ENCODE assay signal across 14 cellular contexts in genomic region chr18:7927119-7927518, GRCh38.
"Had no signal": no experiment of that assay in that cellular context is flagged by ENCODE, and none has a peak within 500 bp of the region (broad histone marks: within the 10 kb centered on the region; RNA-seq: fewer than 3 reads in every experiment).

No MANE protein-coding gene starts in this region.

- H3K4me2 ChIP-seq: neural progenitor cell had no signal

- H3K9ac ChIP-seq: neural progenitor cell, parathyroid adenoma had no signal

- H3K27me3 ChIP-seq: ascending aorta, gastroesophageal sphincter, neural progenitor cell, right atrium auricular region, tibial nerve, vagina had no signal

- H3K36me3 ChIP-seq: ascending aorta, gastroesophageal sphincter, neural progenitor cell, right atrium auricular region, vagina had no signal

- H3K4me1 ChIP-seq: ascending aorta, parathyroid adenoma, vagina had no signal

- H2AFZ ChIP-seq: neural progenitor cell, parathyroid adenoma had no signal

- DNase-seq: activated CD4-positive, alpha-beta memory T cell treated with anti-CD3 and anti-CD28 coated beads for 36 hours; activated CD4-positive, alpha-beta T cell treated with anti-CD3 and anti-CD28 coated beads for 1 hour; activated gamma-delta T cell; activated T-cell treated with anti-CD3 and anti-CD28 coated beads, Interleukin-2, amount 50 U/mL, for 4 hours; cortex of kidney; effector CD8-positive, alpha-beta T cell; kidney had no signal

- H3K4me3 ChIP-seq: ascending aorta, gastroesophageal sphincter, neural progenitor cell, right atrium auricular region, tibial nerve, vagina had no signal

- H3K27ac ChIP-seq: ascending aorta, gastroesophageal sphincter, neural progenitor cell, parathyroid adenoma, right atrium auricular region, tibial nerve, vagina had no signal

- H3K9me3 ChIP-seq: ascending aorta, gastroesophageal sphincter, right atrium auricular region, tibial nerve, vagina had no signal
